ENCODE assay signal across 10 cellular contexts in the genomic region with DNA sequence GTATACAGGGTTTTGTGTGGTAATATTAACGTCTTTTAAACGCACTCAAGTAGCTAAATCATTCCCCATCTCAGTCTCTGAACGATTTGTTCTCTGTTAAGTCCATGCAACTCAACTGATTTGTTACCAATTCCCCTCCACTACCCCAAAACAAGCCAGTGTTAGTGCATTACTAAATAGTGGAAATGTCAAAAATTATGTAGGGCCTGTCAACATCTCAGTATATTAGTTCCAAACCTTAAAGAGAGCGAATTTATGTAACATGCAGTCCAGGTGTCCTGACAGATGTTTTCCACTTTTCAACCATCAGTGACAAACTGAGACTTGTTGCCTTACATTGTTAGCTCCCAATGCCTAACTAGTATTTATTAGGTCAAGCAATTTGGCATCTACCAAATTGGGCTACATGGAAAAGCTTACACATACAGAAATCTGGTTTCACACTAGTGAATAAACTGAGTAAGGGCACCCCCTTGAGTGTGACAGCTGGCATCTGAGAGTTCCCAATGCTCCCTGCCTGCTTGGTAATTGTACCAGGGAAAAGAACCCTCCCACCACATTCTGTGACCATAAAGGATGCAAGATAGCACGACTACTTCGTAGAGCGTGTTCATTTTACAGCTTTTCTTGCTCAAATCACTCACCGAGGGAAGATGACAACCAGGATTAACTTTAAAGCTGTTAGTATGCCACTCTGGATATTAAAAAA. TPM values are rescaled to one million over a fixed set of nuclear protein-coding genes. Genes with fewer than 3 reads are reported as not detected.
A peak's percentile ranks its signal among the peaks of the same experiment; 100 is the strongest.
DNase-seq lines count a peak whose midpoint lies in the region; ATAC-seq and TF ChIP-seq lines count a peak whose summit lies in the region.
"Had no signal": no experiment of that assay in that cellular context is flagged by ENCODE, and none has a peak within 500 bp of the region (broad histone marks: within the 10 kb centered on the region; RNA-seq: fewer than 3 reads in every experiment).

No MANE protein-coding gene starts in this region.

- H3K4me2 ChIP-seq in Loucy (ENCODE audit: low read depth, low read length, poor library complexity, severe bottlenecking), result peak overlapping the region; percentile 3
- H3K4me2 ChIP-seq in parathyroid adenoma (ENCODE audit: low read length), result no peak overlapping the region

- peaks cover 20% of the 10 kb centered on the region for H3F3A ChIP-seq in Loucy (ENCODE audit: low read depth)

- H3K36me3 Mint-ChIP-seq in activated CD4-positive, alpha-beta T cell treated with anti-CD3 and anti-CD28 coated beads, Interleukin-2, amount 10 ng/mL, durations not matched to agents 24 days and 14 days (ENCODE audit: low read depth), result peaks cover 92% of the 10 kb centered on the region
- peaks cover 40% of the 10 kb centered on the region for H3K36me3 Mint-ChIP-seq in activated naive CD8-positive, alpha-beta T cell

- H3K9me3 ChIP-seq in Loucy (ENCODE audit: insufficient read depth, low read depth, low read length), result no peaks in the 10 kb centered on the region
- H3K9me3 ChIP-seq in parathyroid adenoma (ENCODE audit: control insufficient read depth, low read length), result no peaks in the 10 kb centered on the region

- H3K36me3 ChIP-seq in Loucy (ENCODE audit: insufficient read depth, low read length), result peaks cover 52% of the 10 kb centered on the region
- H3K36me3 ChIP-seq in parathyroid adenoma (ENCODE audit: control insufficient read depth, insufficient read depth, low read length), result peaks cover 5% of the 10 kb centered on the region

- H3K9me2 ChIP-seq in Loucy (replicated peaks; ENCODE audit: low read depth, low read length), result no peaks in the 10 kb centered on the region

- H3K4me1 ChIP-seq in Loucy (ENCODE audit: insufficient read depth, low read length, poor library complexity, severe bottlenecking) (peaks cover 24% of the 10 kb centered on the region), parathyroid adenoma (peaks cover 19% of the 10 kb centered on the region)

- H3K4me3 Mint-ChIP-seq in activated CD4-positive, alpha-beta T cell treated with anti-CD3 and anti-CD28 coated beads, Interleukin-2, amount 10 ng/mL, durations not matched to agents 24 days and 14 days, result peak overlapping the region; percentile 15
- H3K4me3 Mint-ChIP-seq in activated naive CD8-positive, alpha-beta T cell, result peak overlapping the region; percentile 39

- H2AFZ ChIP-seq in Loucy (ENCODE audit: low read length) (no peak overlapping the region), parathyroid adenoma (no peak overlapping the region)

- TF ChIP-seq CTCF in Loucy (conservative IDR thresholded peaks at IDR 0.05; ENCODE audit: low read length), result no peak
- no peak for TF ChIP-seq CTCF in parathyroid adenoma (IDR thresholded peaks at IDR 0.05)

- peak overlapping the region; percentile 85 for H3K27ac Mint-ChIP-seq in activated CD4-positive, alpha-beta T cell treated with anti-CD3 and anti-CD28 coated beads, Interleukin-2, amount 10 ng/mL, durations not matched to agents 24 days and 14 days
- peak overlapping the region; percentile 85 for H3K27ac Mint-ChIP-seq in activated naive CD8-positive, alpha-beta T cell

- peak overlapping the region; percentile 2 for H3K27ac ChIP-seq in parathyroid adenoma

- intact Hi-C loops in activated CD4-positive, alpha-beta T cell treated with anti-CD3 and anti-CD28 coated beads, Interleukin-2, amount 10 ng/mL, durations not matched to agents 24 days and 14 days (cut with micrococcal nuclease), result no loop called here
- intact Hi-C loops in left colon (cut with DNase I, micrococcal nuclease), result no loop called here
- intact Hi-C loops in posterior cingulate gyrus (cut with DNase I), result no loop called here

- no peak for DNase-seq in activated CD4-positive, alpha-beta T cell treated with anti-CD3 and anti-CD28 coated beads, Interleukin-2, amount 10 ng/mL, durations not matched to agents 24 days and 14 days
- DNase-seq in activated CD4-positive, alpha-beta T cell treated with anti-CD3 and anti-CD28 coated beads, Interleukin-2, amount 50 U/mL, for 48 hours, result no peak
- no peak for DNase-seq in left colon
- DNase-seq in posterior cingulate gyrus, result no peak
- DNase-seq: midbrain, Right ventricle myocardium superior had no signal

- no peaks in the 10 kb centered on the region for H3K27me3 Mint-ChIP-seq in activated CD4-positive, alpha-beta T cell treated with anti-CD3 and anti-CD28 coated beads, Interleukin-2, amount 10 ng/mL, durations not matched to agents 24 days and 14 days
- H3K27me3 Mint-ChIP-seq in activated naive CD8-positive, alpha-beta T cell, result no peaks in the 10 kb centered on the region

- H3K79me2 ChIP-seq in Loucy (ENCODE audit: insufficient read depth, low read length), result peaks cover 48% of the 10 kb centered on the region
- peaks cover under 1% of the 10 kb centered on the region for H3K79me2 ChIP-seq in parathyroid adenoma

- peaks cover 82% of the 10 kb centered on the region for H4K20me1 ChIP-seq in Loucy (ENCODE audit: insufficient read depth, low read length, poor library complexity, severe bottlenecking)

- H3K9ac ChIP-seq in Loucy (ENCODE audit: low read depth, low read length, poor library complexity, severe bottlenecking) (no peak overlapping the region), parathyroid adenoma (no peak overlapping the region)

- ATAC-seq in left colon (no peak), HG02973 (IDR thresholded peaks at IDR 0.05; ENCODE audit: unreplicated experiment) (no peak)

- H3K4me3 ChIP-seq in Loucy (ENCODE audit: low read length, poor library complexity, severe bottlenecking) (no peak overlapping the region), parathyroid adenoma (ENCODE audit: low read depth, low read length) (no peak overlapping the region)

- no peaks in the 10 kb centered on the region for H3K9me3 Mint-ChIP-seq in activated CD4-positive, alpha-beta T cell treated with anti-CD3 and anti-CD28 coated beads, Interleukin-2, amount 10 ng/mL, durations not matched to agents 24 days and 14 days
- no peaks in the 10 kb centered on the region for H3K9me3 Mint-ChIP-seq in activated naive CD8-positive, alpha-beta T cell (ENCODE audit: low read depth)

- no peaks in the 10 kb centered on the region for H3K27me3 ChIP-seq in Loucy (ENCODE audit: insufficient read depth, low read length, poor library complexity, severe bottlenecking)
- no peaks in the 10 kb centered on the region for H3K27me3 ChIP-seq in parathyroid adenoma (ENCODE audit: control insufficient read depth, insufficient read depth, low read length)

- H3K4me1 Mint-ChIP-seq in activated CD4-positive, alpha-beta T cell treated with anti-CD3 and anti-CD28 coated beads, Interleukin-2, amount 10 ng/mL, durations not matched to agents 24 days and 14 days, result peaks cover 70% of the 10 kb centered on the region
- H3K4me1 Mint-ChIP-seq in activated naive CD8-positive, alpha-beta T cell (ENCODE audit: low read depth), result peaks cover 89% of the 10 kb centered on the region

RNA-seq across cellular contexts. Expression of gene HNRNPA2B1, which starts 12.1 kb away (rescaled TPM):
- total RNA-seq in activated CD4-positive, alpha-beta T cell treated with anti-CD3 and anti-CD28 coated beads, Interleukin-2, amount 10 ng/mL, durations not matched to agents 24 days and 14 days, result 862 and 873 TPM in 2 replicates
- total RNA-seq in left colon, result 100 to 1,000 TPM; 295 to 453 TPM

RNA-seq across cellular contexts. Expression of gene CBX3, which starts 13.1 kb away (rescaled TPM):
- 307 and 313 TPM in 2 replicates for total RNA-seq in activated CD4-positive, alpha-beta T cell treated with anti-CD3 and anti-CD28 coated beads, Interleukin-2, amount 10 ng/mL, durations not matched to agents 24 days and 14 days
- total RNA-seq in left colon, result 10 to 100 TPM; 73.3 to 81.3 TPM

RNA-seq across cellular contexts. Expression of gene NFE2L3, which starts 36.4 kb away (rescaled TPM):
- total RNA-seq in activated CD4-positive, alpha-beta T cell treated with anti-CD3 and anti-CD28 coated beads, Interleukin-2, amount 10 ng/mL, durations not matched to agents 24 days and 14 days, result 67.8 and 68.7 TPM in 2 replicates
- 10 to 100 TPM in 1 of 2 donors, 1 to 10 TPM in 1; 8.8 to 13.4 TPM for total RNA-seq in left colon
